ENCODE assay signal across 35 cellular contexts in genomic region chr4:60155088-60155487, GRCh38.
"Had no signal": no experiment of that assay in that cellular context is flagged by ENCODE, and none has a peak within 500 bp of the region (broad histone marks: within the 10 kb centered on the region; RNA-seq: fewer than 3 reads in every experiment).

No MANE protein-coding gene starts in this region.

- H3K36me3 ChIP-seq: MG63 had no signal

- H3K27ac ChIP-seq: KMS-11 had no signal

- H3K9me3 ChIP-seq: MG63 had no signal

- H3K4me2 ChIP-seq: KMS-11 had no signal

- H3K9ac ChIP-seq: KMS-11 had no signal

- DNase-seq: Karpas-422, Kasumi-1, MG63, MM.1S, MV-4-11, NCI-H1048, NCI-H1092, NCI-H1092 treated with DMSO at 0.1 percent for 48 hours, NCI-H1105, NCI-H1105 treated with DMSO at 0.1 percent for 48 hours, NCI-H1417, NCI-H1417 treated with DMSO at 0.1 percent for 48 hours, NCI-H1436, NCI-H1436 treated with DMSO at 0.1 percent for 48 hours, NCI-H146, NCI-H1694, NCI-H1694 treated with DMSO at 0.1 percent for 48 hours, NCI-H187, NCI-H187 treated with DMSO at 0.1 percent for 48 hours, NCI-H1930, NCI-H2029, NCI-H2029 treated with DMSO at 0.1 percent for 48 hours, NCI-H2081, NCI-H2081 treated with DMSO at 0.1 percent for 48 hours, NCI-H2107, NCI-H2171, NCI-H2171 treated with DMSO at 0.1 percent for 48 hours, NCI-H2227 treated with DMSO at 0.1 percent for 48 hours, NCI-H226, NCI-H345, NCI-H446, NCI-H446 treated with DMSO at 0.1 percent for 48 hours, NCI-H510A, NCI-H510A treated with DMSO at 0.1 percent for 48 hours had no signal

- H3K4me3 ChIP-seq: MG63 had no signal

- H3K27me3 ChIP-seq: MG63 had no signal
